In the genomic region with DNA sequence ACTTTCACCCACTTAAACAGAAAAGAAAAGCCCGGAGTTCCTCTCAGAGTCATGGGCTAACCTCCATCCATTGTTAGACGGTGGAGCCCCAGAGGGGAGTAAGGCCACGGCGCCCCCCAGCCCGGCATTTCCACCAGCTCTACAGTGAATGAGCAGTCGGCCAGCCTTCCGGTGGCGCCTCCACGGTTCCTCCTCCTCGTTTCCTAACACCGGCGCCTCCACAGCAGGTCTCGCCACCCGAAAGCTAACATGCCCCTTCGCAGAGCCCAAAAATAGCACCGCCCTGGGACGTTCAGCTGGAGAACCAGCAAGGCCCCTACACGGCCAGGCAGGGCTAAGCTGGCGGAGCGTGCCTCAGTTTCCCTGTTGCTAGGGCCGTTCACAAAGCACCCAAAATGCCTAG, we compare ENCODE assay signal across 8 cellular contexts. TPM values are rescaled to one million over a fixed set of nuclear protein-coding genes. Genes with fewer than 3 reads are reported as not detected.
DNase-seq lines count a peak whose midpoint lies in the region; ATAC-seq and TF ChIP-seq lines count a peak whose summit lies in the region.

No MANE protein-coding gene starts in this region.

- H3K4me3 ChIP-seq in coronary artery (peak overlapping the region; percentile 88), lower leg skin (ENCODE audit: low read depth, poor library complexity, severe bottlenecking) (peak overlapping the region; percentile 77)

- peak overlapping the region; percentile 82 to 83 for H3K27ac ChIP-seq in coronary artery

- ATAC-seq in GM21390 (IDR thresholded peaks at IDR 0.05; ENCODE audit: unreplicated experiment), result no peak

- H3K4me1 Mint-ChIP-seq in Calu3 (ENCODE audit: low read depth, unreplicated experiment), result peaks cover 35% of the 10 kb centered on the region
- H3K4me1 Mint-ChIP-seq in activated CD4-positive, alpha-beta T cell treated with anti-CD3 and anti-CD28 coated beads, Interleukin-2, amount 10 ng/mL, durations not matched to agents 7 days and 5 days, result peaks cover 55% of the 10 kb centered on the region

- WGBS in lower leg skin, 2 donors, result 1 to 4% methylated on average over 15 to 21 of the region's 21 CpGs

- no peaks in the 10 kb centered on the region for H3K27me3 Mint-ChIP-seq in Calu3 (ENCODE audit: unreplicated experiment)
- H3K27me3 Mint-ChIP-seq in activated CD4-positive, alpha-beta T cell treated with anti-CD3 and anti-CD28 coated beads, Interleukin-2, amount 10 ng/mL, durations not matched to agents 7 days and 5 days, result peaks cover 28% of the 10 kb centered on the region

- no peak for TF ChIP-seq POLR2A in lower leg skin (IDR thresholded peaks at IDR 0.05)

- CTCF ChIA-PET in Calu3 (lab: Charles Lee), result interaction anchor here (1.1 kb wide), 2 partner anchors 12 to 94 kb away, joined by 3 to 5 read pairs; no protein-coding TSS in a partner anchor
- CTCF ChIA-PET in activated CD4-positive, alpha-beta T cell treated with anti-CD3 and anti-CD28 coated beads, Interleukin-2, amount 10 ng/mL, durations not matched to agents 7 days and 5 days (lab: Charles Lee), result interaction anchor here (2.5 kb wide), 1 partner anchor 10 kb away, joined by 8 read pairs; no protein-coding TSS in a partner anchor

- H3K27ac Mint-ChIP-seq in Calu3 (ENCODE audit: unreplicated experiment), result peak overlapping the region; percentile 64
- H3K27ac Mint-ChIP-seq in activated CD4-positive, alpha-beta T cell treated with anti-CD3 and anti-CD28 coated beads, Interleukin-2, amount 10 ng/mL, durations not matched to agents 7 days and 5 days, result peak overlapping the region; percentile 95

- no peaks in the 10 kb centered on the region for H3K9me3 Mint-ChIP-seq in Calu3 (ENCODE audit: low read depth, unreplicated experiment)
- H3K9me3 Mint-ChIP-seq in activated CD4-positive, alpha-beta T cell treated with anti-CD3 and anti-CD28 coated beads, Interleukin-2, amount 10 ng/mL, durations not matched to agents 7 days and 5 days, result peaks cover 3% of the 10 kb centered on the region

- H3K36me3 Mint-ChIP-seq in Calu3 (ENCODE audit: insufficient read depth, unreplicated experiment), result peaks cover 24% of the 10 kb centered on the region
- H3K36me3 Mint-ChIP-seq in activated CD4-positive, alpha-beta T cell treated with anti-CD3 and anti-CD28 coated beads, Interleukin-2, amount 10 ng/mL, durations not matched to agents 7 days and 5 days (ENCODE audit: low read depth), result peaks cover 46% of the 10 kb centered on the region

- BruUV-seq in Calu3 (replicated peaks; lab: Mats Ljungman, UMichigan), result no TSS peak

- in situ Hi-C loops in KBM-7 (cut with MboI; ENCODE audit: low pct_unique_long_range_greater_than_20kb, low sequenced_read_pairs), result no loop called here

- TF ChIP-seq CTCF in Calu3 (IDR thresholded peaks at IDR 0.05; ENCODE audit: unreplicated experiment), result no peak
- TF ChIP-seq CTCF in coronary artery (IDR thresholded peaks at IDR 0.05), result no peak
- no peak for TF ChIP-seq CTCF in lower leg skin (IDR thresholded peaks at IDR 0.05)

- peak overlapping the region; percentile 89 for H3K4me3 Mint-ChIP-seq in Calu3 (ENCODE audit: low read depth, unreplicated experiment)
- H3K4me3 Mint-ChIP-seq in activated CD4-positive, alpha-beta T cell treated with anti-CD3 and anti-CD28 coated beads, Interleukin-2, amount 10 ng/mL, durations not matched to agents 7 days and 5 days, result peak overlapping the region; percentile 87

- intact Hi-C loops in Calu3 (cut with micrococcal nuclease; ENCODE audit: unreplicated experiment) (no loop called here), lower leg skin (cut with DNase I; ENCODE audit: low total_unique reads) (no loop called here)

- DNase-seq in Calu3, result peak; percentile 25
- peak; percentile 43 for DNase-seq in KBM-7
- DNase-seq in activated CD4-positive, alpha-beta T cell treated with anti-CD3 and anti-CD28 coated beads, Interleukin-2, amount 10 ng/mL, durations not matched to agents 7 days and 5 days, result peak; percentile 54
- peak; percentile 80 for DNase-seq in coronary artery (ENCODE audit: low spot score)
- peak; percentile 38 to 92 for DNase-seq in lower leg skin (ENCODE audit: low spot score in 2 of 2)
- peak in 2 of 3 experiments; percentile 17 to 19 for DNase-seq in stimulated activated CD4-positive, alpha-beta T cell treated with anti-CD3 and anti-CD28 coated beads, TNF-alpha, amount 100 ng/mL, for 4 hours (ENCODE audit: low read depth in 3 of 3)
- no peak for DNase-seq in OCI-M2 (lab: John Stamatoyannopoulos, UW; ENCODE audit: unreplicated experiment)

- POLR2A ChIA-PET in activated CD4-positive, alpha-beta T cell treated with anti-CD3 and anti-CD28 coated beads, Interleukin-2, amount 10 ng/mL, durations not matched to agents 7 days and 5 days (lab: Charles Lee), result no interaction called here

RNA-seq across cellular contexts. Expression of a gene that starts 0.9 kb away (rescaled TPM):
- total RNA-seq in Calu3 (2022) (10.2 and 19.2 TPM in 2 replicates), lower leg skin (1 to 10 TPM; 3.2 to 9.7 (median 6.8) TPM)
- 10 to 100 TPM; 28.9 to 34.0 TPM for total RNA-seq in activated CD4-positive, alpha-beta T cell treated with anti-CD3 and anti-CD28 coated beads, Interleukin-2, amount 10 ng/mL, durations not matched to agents 7 days and 5 days
